ENCODE assay signal across 19 cellular contexts in genomic region chr3:188041193-188041592, GRCh38.
DNase-seq lines count a peak whose midpoint lies in the region; ATAC-seq and TF ChIP-seq lines count a peak whose summit lies in the region.
"Had no signal": no experiment of that assay in that cellular context is flagged by ENCODE, and none has a peak within 500 bp of the region (broad histone marks: within the 10 kb centered on the region; RNA-seq: fewer than 3 reads in every experiment).

No MANE protein-coding gene starts in this region.

- TF ChIP-seq RAD21 in SK-N-SH (IDR thresholded peaks at IDR 0.05; ENCODE audit: low read length): no peak

- no peaks in the 10 kb centered on the region for H3F3A ChIP-seq in SK-N-SH (replicated peaks; ENCODE audit: insufficient read depth)

- H3K4me3 ChIP-seq in Karpas-422 (ENCODE audit: low read length) (no peak overlapping the region), mesenchymal stem cell (ENCODE audit: insufficient read depth in 1 of 2, low read depth in 1 of 2, low read length in 2 of 2) (no peak overlapping the region), SK-N-SH (ENCODE audit: low read depth in 2 of 2, low read length in 1 of 2) (no peak overlapping the region)
- H3K4me3 ChIP-seq: GM23248, SJCRH30 had no signal

- no peak overlapping the region for H3K27ac Mint-ChIP-seq in stimulated activated naive B cell treated with anti-CD40 and anti-IgM and Interleukin-4, amounts not matched to agents 10 μg/mL and 1 μg/mL and 100 μg/mL, for 72 hours
- H3K27ac Mint-ChIP-seq: CD4-positive, alpha-beta T cell had no signal

- TF ChIP-seq EP300 in SK-N-SH (IDR thresholded peaks at IDR 0.05; ENCODE audit: borderline replicate concordance in 1 of 2, low read depth in 1 of 2, low read length in 1 of 2): no peak

- POLR2A ChIA-PET in SK-N-SH (lab: Yijun Ruan, JAX): no interaction called here

- no peaks in the 10 kb centered on the region for H3K9me2 ChIP-seq in Karpas-422 (replicated peaks; ENCODE audit: insufficient read depth, low read length)
- H3K9me2 ChIP-seq in SK-N-SH: no peaks in the 10 kb centered on the region

- DNase-seq in Karpas-422 (no peak), SK-N-DZ (ENCODE audit: low spot score) (peak; percentile 22), mesenchymal stem cell (no peak), SK-N-SH (no peak), mucosa of gallbladder (ENCODE audit: low spot score) (no peak)
- DNase-seq in stimulated activated naive B cell treated with anti-CD40 and anti-IgM and Interleukin-4, amounts not matched to agents 10 μg/mL and 1 μg/mL and 100 μg/mL, for 72 hours: no peak
- DNase-seq: ACHN; Calu3; CD4-positive, alpha-beta T cell; DMS79; GM23248; HCEC 1CT; KBM-7; NCI-H1092; NCI-H2081 treated with DMSO at 0.1 percent for 48 hours; NCI-H510A; NCI-H774; SJCRH30 had no signal

- H3K23ac ChIP-seq in mesenchymal stem cell (ENCODE audit: low read length in 2 of 2): no peak overlapping the region

- no peak for TF ChIP-seq CTCF in SK-N-SH (IDR thresholded peaks at IDR 0.05)

- no peaks in the 10 kb centered on the region for H4K20me1 ChIP-seq in Karpas-422 (ENCODE audit: insufficient read depth, low read depth, low read length)
- H4K20me1 ChIP-seq in SK-N-SH (ENCODE audit: insufficient read depth): no peaks in the 10 kb centered on the region

- H3K27me3 Mint-ChIP-seq in stimulated activated naive B cell treated with anti-CD40 and anti-IgM and Interleukin-4, amounts not matched to agents 10 μg/mL and 1 μg/mL and 100 μg/mL, for 72 hours: peaks cover 4 to 12% of the 10 kb centered on the region in 2 donors
- H3K27me3 Mint-ChIP-seq: CD4-positive, alpha-beta T cell had no signal

- H3K4me1 Mint-ChIP-seq in stimulated activated naive B cell treated with anti-CD40 and anti-IgM and Interleukin-4, amounts not matched to agents 10 μg/mL and 1 μg/mL and 100 μg/mL, for 72 hours: peaks cover 9 to 24% of the 10 kb centered on the region in 2 donors

- no peak overlapping the region for H4K8ac ChIP-seq in mesenchymal stem cell (ENCODE audit: low read length)

- H3K18ac ChIP-seq in mesenchymal stem cell (ENCODE audit: low read depth in 1 of 2, low read length in 2 of 2): no peak overlapping the region

- no peak overlapping the region for H3K27ac ChIP-seq in Karpas-422 (ENCODE audit: low read length)
- H3K27ac ChIP-seq in mesenchymal stem cell (ENCODE audit: low read length, poor library complexity, severe bottlenecking): no peak overlapping the region
- H3K27ac ChIP-seq in SK-N-SH (ENCODE audit: low read depth in 2 of 2, low read length in 1 of 2): no peak overlapping the region
- H3K27ac ChIP-seq: GM23248, SJCRH30 had no signal

- H3K4me2 ChIP-seq in Karpas-422 (ENCODE audit: low read depth, low read length, poor library complexity, severe bottlenecking) (peak overlapping the region; percentile 0), mesenchymal stem cell (ENCODE audit: low read length, poor library complexity, severe bottlenecking) (no peak overlapping the region), SK-N-SH (no peak overlapping the region)

- H3K9ac ChIP-seq in Karpas-422 (ENCODE audit: low read length) (no peak overlapping the region), mesenchymal stem cell (ENCODE audit: low read length) (no peak overlapping the region), SK-N-SH (no peak overlapping the region)
- H3K9ac ChIP-seq: GM23248 had no signal

- no peaks in the 10 kb centered on the region for H3K9me3 ChIP-seq in Karpas-422 (ENCODE audit: low read length)
- H3K9me3 ChIP-seq in mesenchymal stem cell (ENCODE audit: control insufficient read depth, low read length): no peaks in the 10 kb centered on the region
- no peaks in the 10 kb centered on the region for H3K9me3 ChIP-seq in SK-N-SH
- H3K9me3 ChIP-seq: SJCRH30 had no signal

- ATAC-seq in stimulated activated naive B cell treated with anti-CD40 and anti-IgM and Interleukin-4, amounts not matched to agents 10 μg/mL and 1 μg/mL and 100 μg/mL, for 72 hours (replicated peaks): peak; percentile 46 to 73
- no peak for ATAC-seq in GM19351 (IDR thresholded peaks at IDR 0.05; ENCODE audit: unreplicated experiment)

- peak overlapping the region; percentile 24 for H2BK120ac ChIP-seq in mesenchymal stem cell (ENCODE audit: low read depth, low read length)

- CTCF ChIA-PET in SK-N-SH (lab: Yijun Ruan, JAX): no interaction called here

- no CpG with 5 or more reads among the region's 1 CpG for WGBS in mesenchymal stem cell
- WGBS in SK-N-SH (ENCODE audit: low lambda C conversion rate): 91% methylated on average over 1 of the region's 1 CpG

- H4K91ac ChIP-seq in mesenchymal stem cell (ENCODE audit: low read length): no peak overlapping the region

- no peaks in the 10 kb centered on the region for H3K79me2 ChIP-seq in Karpas-422 (ENCODE audit: low read length)
- no peaks in the 10 kb centered on the region for H3K79me2 ChIP-seq in SK-N-SH (ENCODE audit: insufficient read depth)

- H3K27me3 ChIP-seq in Karpas-422 (ENCODE audit: low read length) (no peaks in the 10 kb centered on the region), mesenchymal stem cell (ENCODE audit: control insufficient read depth in 1 of 2, insufficient read depth in 1 of 2, low read length in 2 of 2) (no peaks in the 10 kb centered on the region), SK-N-SH (ENCODE audit: insufficient read depth) (no peaks in the 10 kb centered on the region)
- H3K27me3 ChIP-seq: SJCRH30 had no signal

- no peak overlapping the region for H2AFZ ChIP-seq in Karpas-422 (ENCODE audit: low read length)
- H2AFZ ChIP-seq in mesenchymal stem cell (ENCODE audit: low read depth, low read length): no peak overlapping the region
- no peak overlapping the region for H2AFZ ChIP-seq in SK-N-SH (ENCODE audit: low read depth)
- H2AFZ ChIP-seq: GM23248 had no signal

- H3K36me3 Mint-ChIP-seq in stimulated activated naive B cell treated with anti-CD40 and anti-IgM and Interleukin-4, amounts not matched to agents 10 μg/mL and 1 μg/mL and 100 μg/mL, for 72 hours: no peaks in the 10 kb centered on the region

- H3K14ac ChIP-seq in mesenchymal stem cell (ENCODE audit: low read length in 2 of 2): no peak overlapping the region

- H2BK15ac ChIP-seq in mesenchymal stem cell (ENCODE audit: low read depth, poor library complexity, severe bottlenecking): peak overlapping the region; percentile 15

- H2AK5ac ChIP-seq in mesenchymal stem cell (ENCODE audit: low read length, severe bottlenecking): no peak overlapping the region

- no peak overlapping the region for H2BK12ac ChIP-seq in mesenchymal stem cell (ENCODE audit: low read length in 2 of 2)

- H3K79me1 ChIP-seq in mesenchymal stem cell (replicated peaks; ENCODE audit: low read length, poor library complexity, severe bottlenecking): no peaks in the 10 kb centered on the region

- H3K4ac ChIP-seq in mesenchymal stem cell (ENCODE audit: low read depth in 1 of 2, low read length in 2 of 2): no peak overlapping the region

- no peak overlapping the region for H3K4me3 Mint-ChIP-seq in stimulated activated naive B cell treated with anti-CD40 and anti-IgM and Interleukin-4, amounts not matched to agents 10 μg/mL and 1 μg/mL and 100 μg/mL, for 72 hours
- H3K4me3 Mint-ChIP-seq: CD4-positive, alpha-beta T cell had no signal

- peaks cover 0 to 1% of the 10 kb centered on the region in 2 donors for H3K9me3 Mint-ChIP-seq in stimulated activated naive B cell treated with anti-CD40 and anti-IgM and Interleukin-4, amounts not matched to agents 10 μg/mL and 1 μg/mL and 100 μg/mL, for 72 hours
- H3K9me3 Mint-ChIP-seq: CD4-positive, alpha-beta T cell had no signal

- H3K4me1 ChIP-seq in Karpas-422 (ENCODE audit: low read length) (peaks cover 88% of the 10 kb centered on the region), mesenchymal stem cell (ENCODE audit: control insufficient read depth, insufficient read depth, low read depth, low read length) (peaks cover 5% of the 10 kb centered on the region), SK-N-SH (ENCODE audit: control insufficient read depth in 1 of 2, insufficient read depth in 2 of 2, low read depth in 1 of 2, low read length in 1 of 2) (peaks cover 0 to 2% of the 10 kb centered on the region in 2 experiments; a peak in 1 of 4 replicates)
- H3K4me1 ChIP-seq: SJCRH30 had no signal

- H3K36me3 ChIP-seq in Karpas-422 (ENCODE audit: insufficient read depth, low read length) (no peaks in the 10 kb centered on the region), mesenchymal stem cell (ENCODE audit: control insufficient read depth in 1 of 2, insufficient read depth in 2 of 2, low read depth in 1 of 2, low read length in 2 of 2) (no peaks in the 10 kb centered on the region), SK-N-SH (replicated peaks in 1 of 2; ENCODE audit: control insufficient read depth in 1 of 2, insufficient read depth in 2 of 2, low read length in 1 of 2) (no peaks in the 10 kb centered on the region)
- H3K36me3 ChIP-seq: SJCRH30 had no signal

- no peak overlapping the region for H2BK5ac ChIP-seq in mesenchymal stem cell (ENCODE audit: low read depth, low read length, poor library complexity, severe bottlenecking)

TF ChIP-seq in SK-N-SH, 30 proteins besides CTCF, POLR2A, EP300 and RAD21 (continues in another document):
- TF ChIP-seq POLR2AphosphoS5 (IDR thresholded peaks at IDR 0.05; ENCODE audit: low read depth, low read length) (no peak), FOXM1 (IDR thresholded peaks at IDR 0.05; ENCODE audit: low read depth) (no peak), MEF2A (IDR thresholded peaks at IDR 0.05; ENCODE audit: borderline replicate concordance, low read depth) (no peak), FOSL2 (IDR thresholded peaks at IDR 0.05; ENCODE audit: borderline replicate concordance, low read depth) (no peak), NFIC (IDR thresholded peaks at IDR 0.05; ENCODE audit: borderline replicate concordance) (no peak), TEAD4 (IDR thresholded peaks at IDR 0.05; ENCODE audit: borderline replicate concordance, insufficient read depth) (no peak), GATA2 (CRISPR knock-in tag; IDR thresholded peaks at IDR 0.05) (no peak), YY1 (IDR thresholded peaks at IDR 0.05; ENCODE audit: low read depth) (no peak), FOXJ3 (CRISPR knock-in tag; IDR thresholded peaks at IDR 0.05) (no peak), TCF12 (IDR thresholded peaks at IDR 0.05) (no peak), MXI1 (IDR thresholded peaks at IDR 0.05; ENCODE audit: low read depth, low read length) (no peak), EZH2phosphoT487 (IDR thresholded peaks at IDR 0.05; ENCODE audit: borderline replicate concordance, low read depth) (no peak), MAX (IDR thresholded peaks at IDR 0.05; ENCODE audit: low read depth) (no peak)
